Comparison of ENCODE assay signal across 27 cellular contexts in the genomic region with DNA sequence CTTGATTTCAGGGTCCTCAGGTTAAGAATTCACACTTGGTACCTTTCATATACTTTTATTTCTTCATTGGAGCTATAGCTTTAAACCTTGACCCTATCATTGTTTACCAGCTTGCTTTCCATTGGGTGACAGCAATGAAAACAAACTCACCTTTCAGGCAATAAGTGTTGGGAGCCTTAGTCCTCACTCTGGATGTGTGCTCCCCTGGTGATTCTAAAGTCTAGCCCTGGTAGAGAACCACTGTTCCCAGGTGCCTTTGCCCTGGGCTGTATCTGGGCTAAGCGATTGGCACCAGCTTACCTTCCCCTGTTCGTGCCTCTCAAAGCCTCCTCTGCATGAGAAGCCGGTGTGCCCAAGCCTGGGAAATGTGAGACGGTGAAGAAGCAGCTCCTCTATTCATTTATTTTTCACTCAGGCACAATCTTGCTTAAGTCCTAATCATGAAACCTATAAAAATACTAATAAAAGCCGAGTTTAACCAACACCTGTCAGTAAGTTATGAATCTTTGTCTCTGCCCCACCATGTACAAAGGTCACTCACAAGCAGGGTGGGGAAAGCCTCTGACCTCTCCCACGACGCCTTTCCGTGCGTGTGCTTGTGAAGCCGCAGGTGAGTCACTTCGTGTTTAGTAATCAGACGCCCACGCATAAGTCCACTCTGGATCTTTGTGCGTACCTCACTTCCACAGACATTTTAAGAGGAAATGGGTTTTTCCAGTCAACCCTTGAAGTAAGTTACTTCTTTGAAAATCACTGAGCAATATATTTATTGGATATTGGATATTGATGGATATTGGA. TPM values are rescaled to one million over a fixed set of nuclear protein-coding genes. Genes with fewer than 3 reads are reported as not detected.
DNase-seq lines count a peak whose midpoint lies in the region; ATAC-seq and TF ChIP-seq lines count a peak whose summit lies in the region.
"Had no signal": no experiment of that assay in that cellular context is flagged by ENCODE, and none has a peak within 500 bp of the region (broad histone marks: within the 10 kb centered on the region; RNA-seq: fewer than 3 reads in every experiment).

No MANE protein-coding gene starts in this region.

- H2BK15ac ChIP-seq in mesenchymal stem cell (ENCODE audit: low read depth, poor library complexity, severe bottlenecking): no peak overlapping the region

- peaks cover 6% of the 10 kb centered on the region for H3K9me3 Mint-ChIP-seq in activated CD8-positive, alpha-beta memory T cell treated with anti-CD3 and anti-CD28 coated beads, Interleukin-2, amount 10 ng/mL, durations not matched to agents 7 days and 5 days (ENCODE audit: low read depth)
- H3K9me3 Mint-ChIP-seq: GM23338, HFFc6, memory B cell, neural progenitor cell had no signal

- no peak overlapping the region for H3K4me3 Mint-ChIP-seq in activated CD8-positive, alpha-beta memory T cell treated with anti-CD3 and anti-CD28 coated beads, Interleukin-2, amount 10 ng/mL, durations not matched to agents 7 days and 5 days
- H3K4me3 Mint-ChIP-seq: CD4-positive, alpha-beta memory T cell; GM23338; HFFc6; memory B cell; neural progenitor cell; T-helper 17 cell had no signal

- no peak for TF ChIP-seq POLR2A in suprapubic skin (IDR thresholded peaks at IDR 0.05)

- H3K4me3 ChIP-seq in colonic mucosa (no peak overlapping the region), mucosa of rectum (ENCODE audit: low read length in 2 of 2) (peak overlapping the region; percentile 48 to 54), suprapubic skin (no peak overlapping the region), mesenchymal stem cell (ENCODE audit: insufficient read depth in 1 of 2, low read depth in 1 of 2, low read length in 2 of 2) (no peak overlapping the region)
- H3K4me3 ChIP-seq: GM23338, neural progenitor cell, pancreas, skin epidermis had no signal

- H3K36me3 ChIP-seq in colonic mucosa (no peaks in the 10 kb centered on the region), mucosa of rectum (ENCODE audit: control insufficient read depth in 2 of 2, insufficient read depth in 2 of 2, low read length in 2 of 2) (no peaks in the 10 kb centered on the region), suprapubic skin (no peaks in the 10 kb centered on the region), mesenchymal stem cell (ENCODE audit: control insufficient read depth in 1 of 2, insufficient read depth in 2 of 2, low read depth in 1 of 2, low read length in 2 of 2) (no peaks in the 10 kb centered on the region)
- H3K36me3 ChIP-seq: neural progenitor cell, pancreas had no signal

- H3K27ac ChIP-seq in colonic mucosa: no peak overlapping the region
- H3K27ac ChIP-seq in mucosa of rectum (ENCODE audit: low read depth in 2 of 2, low read length in 2 of 2): peak overlapping the region; percentile 62 to 72
- no peak overlapping the region for H3K27ac ChIP-seq in suprapubic skin
- H3K27ac ChIP-seq in mesenchymal stem cell (ENCODE audit: low read length, poor library complexity, severe bottlenecking): no peak overlapping the region
- H3K27ac ChIP-seq: neural progenitor cell, pancreas, skin epidermis had no signal

- no peak overlapping the region for H3K18ac ChIP-seq in mesenchymal stem cell (ENCODE audit: low read depth in 1 of 2, low read length in 2 of 2)

- no peak overlapping the region for H2BK12ac ChIP-seq in mesenchymal stem cell (ENCODE audit: low read length in 2 of 2)

- no peaks in the 10 kb centered on the region for H3K79me1 ChIP-seq in mesenchymal stem cell (replicated peaks; ENCODE audit: low read length, poor library complexity, severe bottlenecking)

- no peak overlapping the region for H3K4ac ChIP-seq in mesenchymal stem cell (ENCODE audit: low read depth in 1 of 2, low read length in 2 of 2)

- H4K91ac ChIP-seq in mesenchymal stem cell (ENCODE audit: low read length): no peak overlapping the region

- no peak overlapping the region for H3K27ac Mint-ChIP-seq in activated CD8-positive, alpha-beta memory T cell treated with anti-CD3 and anti-CD28 coated beads, Interleukin-2, amount 10 ng/mL, durations not matched to agents 7 days and 5 days
- H3K27ac Mint-ChIP-seq: CD4-positive, alpha-beta memory T cell; GM23338; HFFc6; memory B cell; neural progenitor cell; T-helper 17 cell had no signal

- H2AFZ ChIP-seq in mesenchymal stem cell (ENCODE audit: low read depth, low read length): no peak overlapping the region
- H2AFZ ChIP-seq: GM23338, neural progenitor cell had no signal

- intact Hi-C loops in colonic mucosa (cut with DNase I): no loop called here

- no peaks in the 10 kb centered on the region for H3K27me3 Mint-ChIP-seq in activated CD8-positive, alpha-beta memory T cell treated with anti-CD3 and anti-CD28 coated beads, Interleukin-2, amount 10 ng/mL, durations not matched to agents 7 days and 5 days
- H3K27me3 Mint-ChIP-seq: CD4-positive, alpha-beta memory T cell; memory B cell; T-helper 17 cell had no signal

- no peak overlapping the region for H4K8ac ChIP-seq in mesenchymal stem cell (ENCODE audit: low read length)

- H3K4me1 ChIP-seq in colonic mucosa (no peaks in the 10 kb centered on the region), mucosa of rectum (ENCODE audit: control insufficient read depth in 2 of 2, insufficient read depth in 2 of 2, low read length in 2 of 2) (peaks cover 7 to 9% of the 10 kb centered on the region in 2 donors), suprapubic skin (no peaks in the 10 kb centered on the region), mesenchymal stem cell (ENCODE audit: control insufficient read depth, insufficient read depth, low read depth, low read length) (no peaks in the 10 kb centered on the region)
- H3K4me1 ChIP-seq: neural progenitor cell, pancreas had no signal

- no peaks in the 10 kb centered on the region for H3K36me3 Mint-ChIP-seq in activated CD8-positive, alpha-beta memory T cell treated with anti-CD3 and anti-CD28 coated beads, Interleukin-2, amount 10 ng/mL, durations not matched to agents 7 days and 5 days
- H3K36me3 Mint-ChIP-seq: CD4-positive, alpha-beta memory T cell; memory B cell; neural progenitor cell had no signal

- H2AK5ac ChIP-seq in mesenchymal stem cell (ENCODE audit: low read length, severe bottlenecking): no peak overlapping the region

- DNase-seq in ELR (ENCODE audit: low read depth): peak; percentile 37
- peak; percentile 20 for DNase-seq in RKO (ENCODE audit: low spot score)
- DNase-seq in colonic mucosa: peak; percentile 34
- no peak for DNase-seq in suprapubic skin (ENCODE audit: low spot score in 2 of 2)
- no peak for DNase-seq in activated CD8-positive, alpha-beta memory T cell treated with anti-CD3 and anti-CD28 coated beads, Interleukin-2, amount 10 ng/mL, durations not matched to agents 7 days and 5 days
- DNase-seq in mesenchymal stem cell: no peak
- DNase-seq: activated CD4-positive, alpha-beta T cell treated with anti-CD3 and anti-CD28 coated beads, Interleukin-2, amount 50 U/mL, for 4 hours; activated gamma-delta T cell treated with Interleukin-2 at 50 U/mL for 16 hours; activated T-cell treated with anti-CD3 and anti-CD28 coated beads, Interleukin-2, amount 50 U/mL, for 48 hours; CD4-positive, alpha-beta memory T cell; EL; HFFc6; hippocampal formation; Kasumi-1; NCI-H446; NCI-H82; pancreas; stimulated activated naive CD4-positive, alpha-beta T cell; T-helper 17 cell had no signal

- no peaks in the 10 kb centered on the region for H3K4me1 Mint-ChIP-seq in activated CD8-positive, alpha-beta memory T cell treated with anti-CD3 and anti-CD28 coated beads, Interleukin-2, amount 10 ng/mL, durations not matched to agents 7 days and 5 days
- H3K4me1 Mint-ChIP-seq: CD4-positive, alpha-beta memory T cell; GM23338; memory B cell; neural progenitor cell; T-helper 17 cell had no signal

- no peak overlapping the region for H3K23ac ChIP-seq in mesenchymal stem cell (ENCODE audit: low read length in 2 of 2)

- H3K14ac ChIP-seq in mesenchymal stem cell (ENCODE audit: low read length in 2 of 2): no peak overlapping the region

- no peak for TF ChIP-seq EP300 in suprapubic skin (IDR thresholded peaks at IDR 0.05)

- ATAC-seq in activated CD8-positive, alpha-beta memory T cell treated with anti-CD3 and anti-CD28 coated beads, Interleukin-2, amount 10 ng/mL, durations not matched to agents 7 days and 5 days: no peak
- ATAC-seq: activated CD4-positive, CD25-positive, alpha-beta regulatory T cell treated with anti-CD3 and anti-CD28 coated beads, Interleukin-2, amount 50 U/mL, for 24 hours; GM23338; pancreas; Right ventricle myocardium inferior; SK-N-SH treated with all-trans-retinoic acid at 6 μM for 48 hours; T-helper 17 cell had no signal

- H3K9me3 ChIP-seq in colonic mucosa: no peaks in the 10 kb centered on the region
- H3K9me3 ChIP-seq in mucosa of rectum (ENCODE audit: control insufficient read depth in 2 of 2, low read length in 2 of 2): no peaks in the 10 kb centered on the region
- H3K9me3 ChIP-seq in suprapubic skin: no peaks in the 10 kb centered on the region
- H3K9me3 ChIP-seq in mesenchymal stem cell (ENCODE audit: control insufficient read depth, low read length): no peaks in the 10 kb centered on the region
- H3K9me3 ChIP-seq: pancreas had no signal

- 87% methylated on average over 14 of the region's 14 CpGs for WGBS in suprapubic skin
- WGBS in mesenchymal stem cell: 82% methylated on average over 12 of the region's 14 CpGs

- TF ChIP-seq CTCF in colonic mucosa (IDR thresholded peaks at IDR 0.05) (no peak), suprapubic skin (IDR thresholded peaks at IDR 0.05) (no peak)

- H2BK5ac ChIP-seq in mesenchymal stem cell (ENCODE audit: low read depth, low read length, poor library complexity, severe bottlenecking): no peak overlapping the region

- no peak overlapping the region for H3K4me2 ChIP-seq in mesenchymal stem cell (ENCODE audit: low read length, poor library complexity, severe bottlenecking)
- H3K4me2 ChIP-seq: GM23338, neural progenitor cell had no signal

- H3K27me3 ChIP-seq in colonic mucosa (no peaks in the 10 kb centered on the region), mucosa of rectum (ENCODE audit: control insufficient read depth in 2 of 2, insufficient read depth in 2 of 2, low read length in 2 of 2) (no peaks in the 10 kb centered on the region), suprapubic skin (no peaks in the 10 kb centered on the region), mesenchymal stem cell (ENCODE audit: control insufficient read depth in 1 of 2, insufficient read depth in 1 of 2, low read length in 2 of 2) (no peaks in the 10 kb centered on the region)
- H3K27me3 ChIP-seq: neural progenitor cell, pancreas had no signal

- H3K9ac ChIP-seq in colonic mucosa (ENCODE audit: low read depth in 2 of 2, low read length in 2 of 2) (no peak overlapping the region), mucosa of rectum (ENCODE audit: low read depth in 1 of 2, low read length in 2 of 2) (peak overlapping the region in 1 of 2 donors; percentile 53), mesenchymal stem cell (ENCODE audit: low read length) (no peak overlapping the region)
- H3K9ac ChIP-seq: neural progenitor cell had no signal

- CTCF ChIA-PET in activated CD8-positive, alpha-beta memory T cell treated with anti-CD3 and anti-CD28 coated beads, Interleukin-2, amount 10 ng/mL, durations not matched to agents 7 days and 5 days (lab: Charles Lee): no interaction called here

- H2BK120ac ChIP-seq in mesenchymal stem cell (ENCODE audit: low read depth, low read length): no peak overlapping the region

RNA-seq across cellular contexts. Expression of gene ARRDC4, which starts 12.8 kb away (rescaled TPM):
- total RNA-seq in colonic mucosa: 10 to 100 TPM; 23.4 to 73.9 TPM
- 10 to 100 TPM; 57.7 to 67.1 (median 66.3) TPM for total RNA-seq in suprapubic skin
- total RNA-seq in activated CD8-positive, alpha-beta memory T cell treated with anti-CD3 and anti-CD28 coated beads, Interleukin-2, amount 10 ng/mL, durations not matched to agents 7 days and 5 days: under 1 TPM in 1 of 2 experiments, not detected in 1; 0.09 TPM
- 11.2 TPM for polyA plus RNA-seq in mesenchymal stem cell (2013, experiment 1 of 2)
- polyA plus RNA-seq in mesenchymal stem cell (2013, experiment 2 of 2): 11.7 TPM

Comparison
In these comparisons a context has a peak if more than half of its experiments do, and no peak if none do; other contexts are left out.
1. DNase-seq: peak in ELR (single experiment), RKO (single experiment) and colonic mucosa (single experiment); none in suprapubic skin (0 of 2), activated CD8-positive, alpha-beta memory T cell treated with anti-CD3 and anti-CD28 coated beads, Interleukin-2, amount 10 ng/mL, durations not matched to agents 7 days and 5 days (single experiment) and mesenchymal stem cell (single experiment).
2. H3K27ac ChIP-seq: peak in mucosa of rectum (2 of 2); none in colonic mucosa (single experiment), suprapubic skin (single experiment) and mesenchymal stem cell (single experiment).
3. H3K4me3 ChIP-seq: peak in mucosa of rectum (2 of 2); none in colonic mucosa (single experiment), suprapubic skin (single experiment) and mesenchymal stem cell (0 of 2).
4. RNA of gene ARRDC4, which starts 12.8 kb away (total RNA-seq): 23.4 to 73.9 TPM in colonic mucosa and 57.7 to 67.1 TPM in suprapubic skin; 0.09 TPM in activated CD8-positive, alpha-beta memory T cell treated with anti-CD3 and anti-CD28 coated beads, Interleukin-2, amount 10 ng/mL, durations not matched to agents 7 days and 5 days; every median in the first group is over 10 times any median in the second.